7 cellular contexts compared by ENCODE assay signal in the genomic region with DNA sequence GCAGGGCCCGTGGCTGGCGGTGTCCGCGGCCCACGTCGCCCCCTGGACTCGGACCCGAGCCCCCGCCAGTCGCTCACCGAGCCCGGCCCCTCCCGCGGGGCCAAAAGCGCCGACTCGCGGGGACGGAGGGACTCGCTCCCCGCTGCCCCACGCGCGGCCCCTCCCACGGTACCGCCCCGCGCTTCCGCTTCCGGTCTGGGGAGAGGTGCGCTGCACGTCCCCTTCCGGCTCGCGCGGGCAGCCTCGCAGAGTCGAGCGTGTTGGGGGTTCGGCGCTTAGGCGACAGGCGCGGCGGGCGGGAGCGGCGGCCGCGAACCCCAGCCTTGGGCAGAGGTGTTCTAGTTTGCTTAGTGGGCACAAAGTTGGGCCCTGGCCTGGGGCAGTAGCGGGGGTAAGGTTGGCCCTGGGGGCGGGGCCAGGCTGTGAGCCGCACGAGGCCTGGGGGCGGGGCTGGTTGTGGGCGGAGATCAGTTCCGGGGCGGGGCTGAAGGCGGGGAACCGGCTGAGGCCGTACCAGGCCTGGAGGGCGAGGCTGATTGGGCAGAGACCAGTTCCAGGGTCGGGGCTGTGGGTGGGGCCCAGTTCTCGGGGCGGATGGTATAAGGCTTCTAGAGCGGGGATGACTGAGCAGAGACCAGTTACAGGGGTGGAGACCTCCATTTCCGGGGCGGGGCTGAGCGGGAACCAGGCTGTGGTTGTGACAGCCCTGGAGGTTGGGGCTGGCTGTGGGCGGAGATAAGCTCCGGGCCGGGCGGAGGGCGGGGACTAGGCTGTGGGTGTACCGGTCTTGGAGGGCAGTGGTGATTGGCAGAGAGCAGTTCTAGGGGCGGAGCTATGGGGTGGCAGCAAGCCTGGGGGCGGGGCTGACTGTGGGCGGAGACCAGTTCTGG. TPM values are rescaled to one million over a fixed set of nuclear protein-coding genes. Genes with fewer than 3 reads are reported as not detected.
A peak's percentile ranks its signal among the peaks of the same experiment; 100 is the strongest.
DNase-seq lines count a peak whose midpoint lies in the region; ATAC-seq, FAIRE-seq and TF ChIP-seq lines count a peak whose summit lies in the region.

MBD3L1 (plus strand) TSS at position 246 of the 890 bp plus-strand sequence. CDS start 10,302 bp downstream, outside the sequence.
ZNF558 (minus strand) TSS at position 173 of the 890 bp plus-strand sequence. CDS start 9,645 bp downstream, outside the sequence.

- peak within 1 kb of the TSS; percentile 89 for H3K4me2 ChIP-seq in smooth muscle cell

- no peak for FAIRE-seq in bronchial epithelial cell (lab: Jason Lieb, UNC)

- 11% methylated on average over 38 of the region's 78 CpGs for WGBS in smooth muscle cell (ENCODE audit: low lambda C conversion rate)

- TF ChIP-seq CTCF in WERI-Rb-1 (IDR thresholded peaks at IDR 0.05; ENCODE audit: low read depth, low read length) (0 out of 2 replicates have a peak, but pooled peaks have one; percentile 18), bronchial epithelial cell (IDR thresholded peaks at IDR 0.05; ENCODE audit: insufficient read depth, low read length, severe bottlenecking) (peak; percentile 33), smooth muscle cell (IDR thresholded peaks at IDR 0.05; ENCODE audit: borderline replicate concordance, insufficient read depth, poor library complexity, severe bottlenecking) (peak; percentile 6)

- H2AFZ ChIP-seq in smooth muscle cell (ENCODE audit: low read depth): peak within 1 kb of the TSS; percentile 86

- H3F3A ChIP-seq in smooth muscle cell (ENCODE audit: low read depth): no peaks in the 10 kb centered on the region

- H3K79me2 ChIP-seq in smooth muscle cell (ENCODE audit: low read depth): no peaks in the 10 kb centered on the region

- H3K9me3 ChIP-seq in WERI-Rb-1 (ENCODE audit: severe bottlenecking) (no peaks in the 10 kb centered on the region), smooth muscle cell (replicated peaks; ENCODE audit: low read depth) (no peaks in the 10 kb centered on the region)

- no peaks in the 10 kb centered on the region for H4K20me1 ChIP-seq in smooth muscle cell (ENCODE audit: low read depth)

- H3K9ac ChIP-seq in smooth muscle cell (ENCODE audit: low read depth): peak within 1 kb of the TSS; percentile 79

- ATAC-seq in GM18517 (IDR thresholded peaks at IDR 0.05; ENCODE audit: unreplicated experiment) (peak; percentile 84), HG03064 (IDR thresholded peaks at IDR 0.05; ENCODE audit: low read depth, unreplicated experiment) (peak; percentile 72)

- H3K27ac ChIP-seq in WERI-Rb-1 (peak within 1 kb of the TSS; percentile 88), smooth muscle cell (ENCODE audit: low read depth) (peak within 1 kb of the TSS; percentile 69)

- peak within 1 kb of the TSS; percentile 52 for H3K4me3 ChIP-seq in WERI-Rb-1 (ENCODE audit: low read depth, low read length)
- H3K4me3 ChIP-seq in bronchial epithelial cell (ENCODE audit: low read depth, low read length): peak within 1 kb of the TSS; percentile 76
- H3K4me3 ChIP-seq in smooth muscle cell: peak within 1 kb of the TSS; percentile 82

- H3K4me1 ChIP-seq in smooth muscle cell (ENCODE audit: low read depth): peaks cover 4% of the 10 kb centered on the region

- H3K36me3 ChIP-seq in WERI-Rb-1: no peaks in the 10 kb centered on the region
- peaks cover 5% of the 10 kb centered on the region for H3K36me3 ChIP-seq in bronchial epithelial cell (ENCODE audit: control insufficient read depth, insufficient read depth, low read length)
- H3K36me3 ChIP-seq in smooth muscle cell (ENCODE audit: low read depth): no peaks in the 10 kb centered on the region

- peaks cover 20% of the 10 kb centered on the region for H3K27me3 ChIP-seq in WERI-Rb-1 (ENCODE audit: insufficient read depth, low read depth, severe bottlenecking)
- no peaks in the 10 kb centered on the region for H3K27me3 ChIP-seq in bronchial epithelial cell (ENCODE audit: control insufficient read depth, insufficient read depth, low read length)
- no peaks in the 10 kb centered on the region for H3K27me3 ChIP-seq in smooth muscle cell (ENCODE audit: low read depth)

- DNase-seq in NCI-H2107 treated with DMSO at 0.1 percent for 48 hours (lab: John Stamatoyannopoulos, UW; ENCODE audit: unreplicated experiment) (peak; percentile 39), WERI-Rb-1 (peak; percentile 99), bronchial epithelial cell (ENCODE audit: low read depth) (peak; percentile 93), iPS-NIHi11 (ENCODE audit: low spot score) (peak; percentile 84), smooth muscle cell (lab: John Stamatoyannopoulos, UW; ENCODE audit: unreplicated experiment) (peak; percentile 99)

RNA-seq across cellular contexts. Expression of gene MBD3L1, which starts in this region (rescaled TPM):
- total RNA-seq in bronchial epithelial cell (not detected in 2 replicates), smooth muscle cell (not detected in 2 replicates)
- not detected in 2 replicates for polyA plus RNA-seq in smooth muscle cell

RNA-seq across cellular contexts. Expression of gene ZNF558, which starts in this region (rescaled TPM):
- total RNA-seq in bronchial epithelial cell (30.5 and 40.3 TPM in 2 replicates), smooth muscle cell (19.6 and 35.1 TPM in 2 replicates)
- polyA plus RNA-seq in smooth muscle cell: 14.1 and 15.5 TPM in 2 replicates

Comparison
In these comparisons a context has a peak if more than half of its experiments do, and no peak if none do; other contexts are left out.
1. Peak in every context shown above with its lines: DNase-seq, ATAC-seq, H3K4me3 ChIP-seq and H3K27ac ChIP-seq.
2. DNase-seq: peak in every context shown above with its lines; median percentile 99 in WERI-Rb-1; 99 in smooth muscle cell; 93 in bronchial epithelial cell; 84 in iPS-NIHi11; 39 in NCI-H2107 treated with DMSO at 0.1 percent for 48 hours.